Comparison of ENCODE assay signal across 21 cellular contexts in genomic region chr10:82277591-82277990, GRCh38.
DNase-seq lines count a peak whose midpoint lies in the region; ATAC-seq, FAIRE-seq and TF ChIP-seq lines count a peak whose summit lies in the region.
"Had no signal": no experiment of that assay in that cellular context is flagged by ENCODE, and none has a peak within 500 bp of the region (broad histone marks: within the 10 kb centered on the region; RNA-seq: fewer than 3 reads in every experiment).

No MANE protein-coding gene starts in this region.

- peak; percentile 22 for DNase-seq in DMS53 (lab: John Stamatoyannopoulos, UW)
- no peak for DNase-seq in DMS53 treated with DMSO at 0.1 percent for 48 hours (lab: John Stamatoyannopoulos, UW; ENCODE audit: unreplicated experiment)
- DNase-seq in astrocyte (ENCODE audit: low read depth) = peak; percentile 28
- peak; percentile 72 for DNase-seq in fibroblast of peridontal ligament (ENCODE audit: extremely low read depth)
- no peak for DNase-seq in SW480 (ENCODE audit: low spot score)
- no peak for DNase-seq in left ventricle myocardium superior
- no peak for DNase-seq in naive thymus-derived CD4-positive, alpha-beta T cell
- DNase-seq: GM23248; NCI-H1417; NCI-H187; NCI-H2107; NCI-H510A; NCI-H748 treated with DMSO at 0.1 percent for 48 hours; NK-92 treated with Interleukin-12 subunit alpha and Interleukin-12 subunit beta, amount 100 ng/mL, for 24 hours; OCI-M1; SHP77 treated with DMSO at 0.1 percent for 48 hours had no signal

- H3K4me3 Mint-ChIP-seq in astrocyte (ENCODE audit: unreplicated experiment) = no peak overlapping the region
- H3K4me3 Mint-ChIP-seq in naive thymus-derived CD4-positive, alpha-beta T cell = no peak overlapping the region

- H3K27me3 ChIP-seq in astrocyte (ENCODE audit: insufficient read depth, low read length) = no peaks in the 10 kb centered on the region
- no peaks in the 10 kb centered on the region for H3K27me3 ChIP-seq in naive thymus-derived CD4-positive, alpha-beta T cell (ENCODE audit: control insufficient read depth in 2 of 2, insufficient read depth in 2 of 2, low read length in 2 of 2)

- H3K27ac Mint-ChIP-seq in astrocyte (ENCODE audit: unreplicated experiment) = no peak overlapping the region
- H3K27ac Mint-ChIP-seq in naive thymus-derived CD4-positive, alpha-beta T cell = no peak overlapping the region

- H3K4me1 Mint-ChIP-seq in astrocyte (ENCODE audit: low read depth, unreplicated experiment) = peaks cover 16% of the 10 kb centered on the region
- no peaks in the 10 kb centered on the region for H3K4me1 Mint-ChIP-seq in naive thymus-derived CD4-positive, alpha-beta T cell

- no peaks in the 10 kb centered on the region for H3K36me3 ChIP-seq in astrocyte (ENCODE audit: insufficient read depth, low read length)
- H3K36me3 ChIP-seq in naive thymus-derived CD4-positive, alpha-beta T cell (ENCODE audit: control insufficient read depth in 2 of 3, insufficient read depth in 3 of 3, low read length in 3 of 3) = no peaks in the 10 kb centered on the region

- intact Hi-C loops in left ventricle myocardium superior (cut with micrococcal nuclease) = no loop called here
- intact Hi-C loops in naive thymus-derived CD4-positive, alpha-beta T cell (cut with micrococcal nuclease) = no loop called here

- H3K4me3 ChIP-seq in astrocyte (ENCODE audit: insufficient read depth, low read depth, low read length) = no peak overlapping the region
- no peak overlapping the region for H3K4me3 ChIP-seq in naive thymus-derived CD4-positive, alpha-beta T cell (ENCODE audit: low read length)
- H3K4me3 ChIP-seq: GM23248, K562 had no signal

- H3K4me2 ChIP-seq in astrocyte (ENCODE audit: low read length) = no peak overlapping the region

- H3K79me2 ChIP-seq in astrocyte (ENCODE audit: insufficient read depth, low read length) = no peaks in the 10 kb centered on the region

- H3K9ac ChIP-seq in astrocyte (ENCODE audit: low read length) = no peak overlapping the region
- H3K9ac ChIP-seq: GM23248 had no signal

- no peaks in the 10 kb centered on the region for H3K9me3 ChIP-seq in astrocyte (ENCODE audit: insufficient read depth, low read depth, low read length)
- no peaks in the 10 kb centered on the region for H3K9me3 ChIP-seq in naive thymus-derived CD4-positive, alpha-beta T cell (ENCODE audit: control insufficient read depth in 2 of 3, low read length in 3 of 3)

- ATAC-seq in HG03342 (IDR thresholded peaks at IDR 0.05; ENCODE audit: unreplicated experiment) (no peak), left ventricle myocardium superior (no peak)
- no peak for ATAC-seq in naive thymus-derived CD4-positive, alpha-beta T cell
- ATAC-seq: HCT116, K562 had no signal

- H3K9me3 Mint-ChIP-seq in astrocyte (ENCODE audit: unreplicated experiment) = no peaks in the 10 kb centered on the region
- peaks cover 0 to 8% (median 0%) of the 10 kb centered on the region in 11 donors for H3K9me3 Mint-ChIP-seq in naive thymus-derived CD4-positive, alpha-beta T cell

- no peaks in the 10 kb centered on the region for H4K20me1 ChIP-seq in astrocyte (ENCODE audit: insufficient read depth, low read length)

- POLR2A ChIA-PET in naive thymus-derived CD4-positive, alpha-beta T cell (lab: Charles Lee) = no interaction called here

- no peaks in the 10 kb centered on the region for H3K27me3 Mint-ChIP-seq in astrocyte (ENCODE audit: low read depth, unreplicated experiment)
- H3K27me3 Mint-ChIP-seq in naive thymus-derived CD4-positive, alpha-beta T cell = no peaks in the 10 kb centered on the region

- H3K4me1 ChIP-seq in astrocyte (ENCODE audit: insufficient read depth, low read length) = no peaks in the 10 kb centered on the region
- H3K4me1 ChIP-seq in naive thymus-derived CD4-positive, alpha-beta T cell (ENCODE audit: control insufficient read depth in 2 of 2, insufficient read depth in 2 of 2, low read length in 2 of 2) = no peaks in the 10 kb centered on the region

- FAIRE-seq in astrocyte (lab: Jason Lieb, UNC) = no peak
- FAIRE-seq: G401.6, K562 had no signal

- no peak overlapping the region for H2AFZ ChIP-seq in astrocyte (ENCODE audit: low read depth, low read length)
- H2AFZ ChIP-seq: GM23248 had no signal

- no peak for TF ChIP-seq CTCF in astrocyte (IDR thresholded peaks at IDR 0.05; ENCODE audit: insufficient read depth, low read depth, low read length)

- no peak overlapping the region for H3K27ac ChIP-seq in astrocyte (ENCODE audit: low read depth, low read length)
- H3K27ac ChIP-seq in naive thymus-derived CD4-positive, alpha-beta T cell (ENCODE audit: low read depth, low read length) = no peak overlapping the region
- H3K27ac ChIP-seq: 22Rv1, GM23248 had no signal

- CTCF ChIA-PET in naive thymus-derived CD4-positive, alpha-beta T cell (lab: Charles Lee) = no interaction called here

- H3K36me3 Mint-ChIP-seq in astrocyte (ENCODE audit: low read depth, unreplicated experiment) = no peaks in the 10 kb centered on the region
- H3K36me3 Mint-ChIP-seq in naive thymus-derived CD4-positive, alpha-beta T cell = peaks cover 0 to 4% (median 0%) of the 10 kb centered on the region in 5 donors

Comparison
In these comparisons a context has a peak if more than half of its experiments do, and no peak if none do; other contexts are left out.
1. DNase-seq: peak in DMS53 (single experiment), astrocyte (single experiment) and fibroblast of peridontal ligament (single experiment); none in DMS53 treated with DMSO at 0.1 percent for 48 hours (single experiment), SW480 (single experiment), left ventricle myocardium superior (single experiment) and naive thymus-derived CD4-positive, alpha-beta T cell (0 of 9).